ENCODE assay signal across 11 cellular contexts in the genomic region with DNA sequence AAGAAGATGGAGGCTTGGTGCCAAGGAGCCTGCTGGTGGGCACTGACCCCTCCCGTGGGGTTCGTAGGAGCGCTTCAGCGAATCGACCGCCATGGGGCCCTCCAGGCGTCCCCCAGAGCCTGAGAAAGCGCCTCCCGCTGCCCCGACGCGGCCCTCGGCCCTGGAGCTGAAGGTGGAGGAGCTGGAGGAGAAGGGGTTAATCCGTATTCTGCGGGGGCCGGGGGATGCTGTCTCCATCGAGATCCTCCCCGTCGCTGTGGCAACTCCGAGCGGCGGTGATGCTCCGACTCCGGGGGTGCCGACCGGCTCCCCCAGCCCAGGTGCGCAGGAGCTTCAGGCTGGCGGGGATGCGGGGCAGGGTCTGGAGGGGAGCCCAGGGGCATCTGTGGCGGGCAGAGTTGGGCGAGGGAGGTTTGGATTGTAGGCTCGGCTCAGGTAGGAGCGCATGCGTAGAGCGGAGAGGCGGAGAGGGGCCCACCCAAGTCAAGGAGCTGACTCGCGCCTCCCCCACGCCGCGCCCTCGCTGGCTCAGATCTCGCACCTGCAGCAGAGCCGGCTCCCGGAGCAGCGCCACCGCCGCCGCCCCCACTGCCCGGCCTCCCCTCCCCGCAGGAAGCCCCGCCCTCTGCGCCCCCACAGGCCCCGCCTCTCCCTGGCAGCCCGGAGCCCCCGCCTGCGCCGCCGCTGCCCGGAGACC. TPM values are rescaled to one million over a fixed set of nuclear protein-coding genes. Genes with fewer than 3 reads are reported as not detected.
DNase-seq lines count a peak whose midpoint lies in the region; ATAC-seq lines count a peak whose summit lies in the region.
"Had no signal": no experiment of that assay in that cellular context is flagged by ENCODE, and none has a peak within 500 bp of the region (broad histone marks: within the 10 kb centered on the region; RNA-seq: fewer than 3 reads in every experiment).

No MANE protein-coding gene starts in this region.

- no peaks in the 10 kb centered on the region for H3K9me3 ChIP-seq in CD4-positive, CD25-positive, alpha-beta regulatory T cell (ENCODE audit: control insufficient read depth in 2 of 2, low read length in 2 of 2)
- no peaks in the 10 kb centered on the region for H3K9me3 ChIP-seq in ectodermal cell (ENCODE audit: control insufficient read depth, low read length)

- H3K18ac ChIP-seq in mesendoderm (ENCODE audit: low read length), result no peak overlapping the region

- no peaks in the 10 kb centered on the region for H3K27me3 Mint-ChIP-seq in CD4-positive, CD25-positive, alpha-beta regulatory T cell
- H3K27me3 Mint-ChIP-seq in activated CD4-positive, alpha-beta T cell treated with anti-CD3 and anti-CD28 coated beads, Interleukin-2, amount 10 ng/mL, durations not matched to agents 7 days and 5 days, result no peaks in the 10 kb centered on the region

- H2BK120ac ChIP-seq in mesendoderm (ENCODE audit: low read depth, low read length), result no peak overlapping the region

- no peaks in the 10 kb centered on the region for H3K27me3 ChIP-seq in CD4-positive, CD25-positive, alpha-beta regulatory T cell (ENCODE audit: control insufficient read depth, insufficient read depth, low read length)
- H3K27me3 ChIP-seq in ectodermal cell (ENCODE audit: control insufficient read depth, insufficient read depth, low read length, poor library complexity, severe bottlenecking) (peaks cover 30% of the 10 kb centered on the region), mesendoderm (ENCODE audit: insufficient read depth, low read length, poor library complexity) (no peaks in the 10 kb centered on the region)

- H3K4ac ChIP-seq in mesendoderm (ENCODE audit: low read depth, low read length), result no peak overlapping the region

- WGBS in ectodermal cell, 2 experiments, result 1% methylated on average over 58 to 60 of the region's 60 CpGs
- no CpG with 5 or more reads among the region's 60 CpGs for WGBS in mesendoderm (ENCODE audit: extremely low coverage, insufficient coverage, low lambda C conversion rate)

- CTCF ChIA-PET in activated CD4-positive, alpha-beta T cell treated with anti-CD3 and anti-CD28 coated beads, Interleukin-2, amount 10 ng/mL, durations not matched to agents 7 days and 5 days (lab: Charles Lee), result interaction anchor here (1.9 to 3.1 kb wide), 2 partner anchors 11 to 144 kb away, joined by 5 to 11 read pairs; no protein-coding TSS in a partner anchor

- no peak for ATAC-seq in CD4-positive, CD25-positive, alpha-beta regulatory T cell (ENCODE audit: low read depth in 2 of 2)
- ATAC-seq in GM21529 (IDR thresholded peaks at IDR 0.05; ENCODE audit: unreplicated experiment), result no peak
- ATAC-seq: activated CD4-positive, CD25-positive, alpha-beta regulatory T cell treated with anti-CD3 and anti-CD28 coated beads, Interleukin-2, amount 50 U/mL, for 24 hours; CD8-positive, alpha-beta T cell had no signal

- no peaks in the 10 kb centered on the region for H3K79me2 ChIP-seq in mesendoderm (ENCODE audit: control insufficient read depth, insufficient read depth, low read length)

- peak overlapping the region; percentile 63 for H3K56ac ChIP-seq in mesendoderm (ENCODE audit: low read length)

- no peaks in the 10 kb centered on the region for H3K79me1 ChIP-seq in mesendoderm (ENCODE audit: low read length)

- H3K27ac ChIP-seq in CD4-positive, CD25-positive, alpha-beta regulatory T cell (ENCODE audit: insufficient read depth, low read length, poor library complexity, severe bottlenecking), result peak overlapping the region; percentile 23
- H3K27ac ChIP-seq in ectodermal cell (ENCODE audit: insufficient read depth, low read depth, low read length, poor library complexity, severe bottlenecking) (no peak overlapping the region), mesendoderm (ENCODE audit: low read depth, low read length) (no peak overlapping the region)

- H3K27ac Mint-ChIP-seq in CD4-positive, CD25-positive, alpha-beta regulatory T cell, result no peak overlapping the region
- no peak overlapping the region for H3K27ac Mint-ChIP-seq in activated CD4-positive, alpha-beta T cell treated with anti-CD3 and anti-CD28 coated beads, Interleukin-2, amount 10 ng/mL, durations not matched to agents 7 days and 5 days

- peaks cover 0 to 37% (median 20%) of the 10 kb centered on the region in 4 donors for H3K4me1 Mint-ChIP-seq in CD4-positive, CD25-positive, alpha-beta regulatory T cell
- peaks cover 52% of the 10 kb centered on the region for H3K4me1 Mint-ChIP-seq in activated CD4-positive, alpha-beta T cell treated with anti-CD3 and anti-CD28 coated beads, Interleukin-2, amount 10 ng/mL, durations not matched to agents 7 days and 5 days

- no peak overlapping the region for H2BK5ac ChIP-seq in mesendoderm (ENCODE audit: low read length)

- H3K4me3 Mint-ChIP-seq in CD4-positive, CD25-positive, alpha-beta regulatory T cell, result no peak overlapping the region
- no peak overlapping the region for H3K4me3 Mint-ChIP-seq in activated CD4-positive, alpha-beta T cell treated with anti-CD3 and anti-CD28 coated beads, Interleukin-2, amount 10 ng/mL, durations not matched to agents 7 days and 5 days
- H3K4me3 Mint-ChIP-seq: CD8-positive, alpha-beta T cell had no signal

- H3K23ac ChIP-seq in mesendoderm (ENCODE audit: low read length), result no peak overlapping the region

- H3K36me3 ChIP-seq in CD4-positive, CD25-positive, alpha-beta regulatory T cell (ENCODE audit: control insufficient read depth, insufficient read depth, low read length), result peaks cover 94% of the 10 kb centered on the region
- H3K36me3 ChIP-seq in ectodermal cell (ENCODE audit: control insufficient read depth, insufficient read depth, low read length) (no peaks in the 10 kb centered on the region), mesendoderm (ENCODE audit: control insufficient read depth, insufficient read depth, low read length) (no peaks in the 10 kb centered on the region)

- no peaks in the 10 kb centered on the region for H3K9me3 Mint-ChIP-seq in CD4-positive, CD25-positive, alpha-beta regulatory T cell
- no peaks in the 10 kb centered on the region for H3K9me3 Mint-ChIP-seq in activated CD4-positive, alpha-beta T cell treated with anti-CD3 and anti-CD28 coated beads, Interleukin-2, amount 10 ng/mL, durations not matched to agents 7 days and 5 days
- H3K9me3 Mint-ChIP-seq: CD8-positive, alpha-beta T cell had no signal

- no peak for DNase-seq in CD4-positive, CD25-positive, alpha-beta regulatory T cell
- DNase-seq in NCI-H2171 treated with DMSO at 0.1 percent for 48 hours (lab: John Stamatoyannopoulos, UW) (peak; percentile 70), mesendoderm (peak; percentile 36), HT-29 (ENCODE audit: low spot score) (no peak)
- DNase-seq in stimulated activated CD4-positive, alpha-beta T cell treated with anti-CD3 and anti-CD28 coated beads, Interleukin-12 subunit alpha, Interleukin-12 subunit beta, amount 100 ng/mL, for 4 hours, result no peak
- no peak for DNase-seq in activated CD4-positive, alpha-beta T cell treated with anti-CD3 and anti-CD28 coated beads, Interleukin-2, amount 10 ng/mL, durations not matched to agents 7 days and 5 days

- no peak overlapping the region for H4K5ac ChIP-seq in mesendoderm (ENCODE audit: low read length)

- peaks cover 24% of the 10 kb centered on the region for H3K4me1 ChIP-seq in CD4-positive, CD25-positive, alpha-beta regulatory T cell (ENCODE audit: control insufficient read depth, insufficient read depth, low read length, poor library complexity, severe bottlenecking)
- H3K4me1 ChIP-seq in ectodermal cell (ENCODE audit: control insufficient read depth, insufficient read depth, low read length) (peaks cover 18% of the 10 kb centered on the region), mesendoderm (ENCODE audit: control insufficient read depth, low read depth, low read length) (peaks cover 1% of the 10 kb centered on the region)

- H3K4me3 ChIP-seq in CD4-positive, CD25-positive, alpha-beta regulatory T cell (ENCODE audit: low read depth, low read length), result no peak overlapping the region
- H3K4me3 ChIP-seq in ectodermal cell (ENCODE audit: insufficient read depth, low read depth, low read length), result peak overlapping the region; percentile 53
- H3K4me3 ChIP-seq in mesendoderm (ENCODE audit: low read length), result no peak overlapping the region

- H3K9ac ChIP-seq in mesendoderm (ENCODE audit: low read length), result peak overlapping the region; percentile 0

- POLR2A ChIA-PET in activated CD4-positive, alpha-beta T cell treated with anti-CD3 and anti-CD28 coated beads, Interleukin-2, amount 10 ng/mL, durations not matched to agents 7 days and 5 days (lab: Charles Lee), result no interaction called here

- H3K36me3 Mint-ChIP-seq in CD4-positive, CD25-positive, alpha-beta regulatory T cell, result peaks cover 34% of the 10 kb centered on the region
- peaks cover 82% of the 10 kb centered on the region for H3K36me3 Mint-ChIP-seq in activated CD4-positive, alpha-beta T cell treated with anti-CD3 and anti-CD28 coated beads, Interleukin-2, amount 10 ng/mL, durations not matched to agents 7 days and 5 days (ENCODE audit: low read depth)

- no peak overlapping the region for H2BK15ac ChIP-seq in mesendoderm (replicated peaks; ENCODE audit: low read depth)

- no peak overlapping the region for H2AK5ac ChIP-seq in mesendoderm (ENCODE audit: low read length)

- peak overlapping the region; percentile 68 for H4K8ac ChIP-seq in mesendoderm (ENCODE audit: low read depth, low read length)

- H3K4me2 ChIP-seq in mesendoderm (ENCODE audit: low read length), result peak overlapping the region; percentile 8

RNA-seq across cellular contexts. Expression of gene FMNL1, which starts 19.8 kb away (rescaled TPM):
- 575 TPM for total RNA-seq in CD4-positive, CD25-positive, alpha-beta regulatory T cell
- 10 to 100 TPM; 22.8 to 28.5 (median 24.7) TPM for polyA plus RNA-seq in CD4-positive, CD25-positive, alpha-beta regulatory T cell
- polyA plus RNA-seq in ectodermal cell (2013, experiment 1 of 4), result 3.0 TPM
- 3.0 TPM for polyA plus RNA-seq in ectodermal cell (2013, experiment 2 of 4)
- polyA plus RNA-seq in ectodermal cell (2013, experiment 3 of 4), result 2.7 TPM
- 3.0 TPM for polyA plus RNA-seq in ectodermal cell (2013, experiment 4 of 4)
- 3.0 TPM for polyA plus RNA-seq in mesendoderm (2013, experiment 1 of 2)
- polyA plus RNA-seq in mesendoderm (2013, experiment 2 of 2), result 3.6 TPM
- 0.03 TPM in 1 of 2 replicates, not detected in the other for total RNA-seq in HT-29 (2014; rRNA removed; shearing (Covaris generic))
- 100 to 1,000 TPM; 391 to 410 TPM for total RNA-seq in activated CD4-positive, alpha-beta T cell treated with anti-CD3 and anti-CD28 coated beads, Interleukin-2, amount 10 ng/mL, durations not matched to agents 7 days and 5 days

RNA-seq across cellular contexts. Expression of gene SPATA32, which starts 20.4 kb away (rescaled TPM):
- total RNA-seq in CD4-positive, CD25-positive, alpha-beta regulatory T cell, result 0.20 TPM
- polyA plus RNA-seq in CD4-positive, CD25-positive, alpha-beta regulatory T cell, result under 1 TPM in 2 of 4 donors, not detected in 2; 0.36 to 0.60 TPM
- polyA plus RNA-seq in ectodermal cell (2013, experiment 1 of 4), result not detected
- not detected for polyA plus RNA-seq in ectodermal cell (2013, experiment 2 of 4)
- polyA plus RNA-seq in ectodermal cell (2013, experiment 3 of 4), result not detected
- not detected for polyA plus RNA-seq in ectodermal cell (2013, experiment 4 of 4)
- polyA plus RNA-seq in mesendoderm (2013, experiment 1 of 2), result not detected
- not detected for polyA plus RNA-seq in mesendoderm (2013, experiment 2 of 2)
- total RNA-seq in HT-29 (2014; rRNA removed; shearing (Covaris generic)), result not detected in 2 replicates
- total RNA-seq in activated CD4-positive, alpha-beta T cell treated with anti-CD3 and anti-CD28 coated beads, Interleukin-2, amount 10 ng/mL, durations not matched to agents 7 days and 5 days, result under 1 TPM; 0.27 to 0.67 TPM
- total RNA-seq: epithelial cell of proximal tubule had no signal

Comparison
In these comparisons a context has a peak if more than half of its experiments do, and no peak if none do; other contexts are left out.
1. DNase-seq: peak in NCI-H2171 treated with DMSO at 0.1 percent for 48 hours (single experiment) and mesendoderm (single experiment); none in CD4-positive, CD25-positive, alpha-beta regulatory T cell (0 of 3), HT-29 (single experiment), stimulated activated CD4-positive, alpha-beta T cell treated with anti-CD3 and anti-CD28 coated beads, Interleukin-12 subunit alpha, Interleukin-12 subunit beta, amount 100 ng/mL, for 4 hours (single experiment) and activated CD4-positive, alpha-beta T cell treated with anti-CD3 and anti-CD28 coated beads, Interleukin-2, amount 10 ng/mL, durations not matched to agents 7 days and 5 days (single experiment).
2. RNA of gene FMNL1, which starts 19.8 kb away (total RNA-seq): 575 TPM in CD4-positive, CD25-positive, alpha-beta regulatory T cell (single experiment) and 391 to 410 TPM in activated CD4-positive, alpha-beta T cell treated with anti-CD3 and anti-CD28 coated beads, Interleukin-2, amount 10 ng/mL, durations not matched to agents 7 days and 5 days; 0.03 TPM in HT-29; every median in the first group is over 100 times any median in the second.